ENCODE assay signal across 10 cellular contexts in genomic region chr2:135962401-135963138, GRCh38.
DNase-seq lines count a peak whose midpoint lies in the region; ATAC-seq, FAIRE-seq and TF ChIP-seq lines count a peak whose summit lies in the region.
"Had no signal": no experiment of that assay in that cellular context is flagged by ENCODE, and none has a peak within 500 bp of the region (broad histone marks: within the 10 kb centered on the region; RNA-seq: fewer than 3 reads in every experiment).

No MANE protein-coding gene starts in this region.

- FAIRE-seq in endometrium (lab: Jason Lieb, UNC), result peak; percentile 43

- H3K4me1 ChIP-seq in DND-41 (ENCODE audit: insufficient read depth, low read length), result peaks cover 32% of the 10 kb centered on the region
- peaks cover 20% of the 10 kb centered on the region for H3K4me1 ChIP-seq in MM.1S (ENCODE audit: low read length)

- peaks cover 5% of the 10 kb centered on the region; the same call in 1 of the 2 replicates for H4K20me1 ChIP-seq in DND-41 (ENCODE audit: insufficient read depth, low read length)
- H4K20me1 ChIP-seq in MM.1S (ENCODE audit: insufficient read depth, low read length), result no peaks in the 10 kb centered on the region; the same call in 1 of the 2 replicates

- H3K79me2 ChIP-seq in DND-41 (ENCODE audit: insufficient read depth, low read length) (peaks cover 94% of the 10 kb centered on the region), MM.1S (ENCODE audit: low read length) (peaks cover 26% of the 10 kb centered on the region; the same call in 1 of the 2 replicates)

- ATAC-seq in DND-41 (ENCODE audit: insufficient read depth, low read depth), result peak; percentile 46; the same call in 2 of the 3 replicates
- peak; percentile 55 for ATAC-seq in GM21526 (IDR thresholded peaks at IDR 0.05; ENCODE audit: low FRiP score, unreplicated experiment)
- no peak for ATAC-seq in HG02623 (IDR thresholded peaks at IDR 0.05; ENCODE audit: unreplicated experiment)
- ATAC-seq: left cardiac atrium had no signal

- peaks cover 12% of the 10 kb centered on the region; the same call in 1 of the 2 replicates for H3F3A ChIP-seq in MM.1S (ENCODE audit: insufficient read depth, low read length)

- DNase-seq in DND-41 (no peak), MM.1S (no peak), HuH-7.5 (ENCODE audit: low spot score) (no peak), SKM-1 (lab: John Stamatoyannopoulos, UW; ENCODE audit: unreplicated experiment) (no peak), GM20000 (ENCODE audit: low spot score) (no peak)
- DNase-seq: KBM-7, left cardiac atrium had no signal

- no peak overlapping the region for H3K9ac ChIP-seq in DND-41 (ENCODE audit: low read depth, low read length)
- H3K9ac ChIP-seq in MM.1S (ENCODE audit: low read length), result no peak overlapping the region

- H3K27me3 ChIP-seq in DND-41 (ENCODE audit: insufficient read depth, low read length, poor library complexity) (no peaks in the 10 kb centered on the region), MM.1S (replicated peaks; ENCODE audit: insufficient read depth, low read length) (no peaks in the 10 kb centered on the region)

- H3K4me2 ChIP-seq in DND-41 (ENCODE audit: insufficient read depth, low read length) (no peak overlapping the region), MM.1S (ENCODE audit: low read depth, low read length) (peak overlapping the region; percentile 23; the same call in 1 of the 2 replicates)

- no peak overlapping the region for H3K4me3 ChIP-seq in DND-41 (ENCODE audit: low read depth in 1 of 2, low read length in 2 of 2)
- H3K4me3 ChIP-seq in MM.1S (ENCODE audit: low read length), result no peak overlapping the region

- H3K9me2 ChIP-seq in MM.1S (replicated peaks; ENCODE audit: insufficient read depth, low read length), result no peaks in the 10 kb centered on the region

- H3K36me3 ChIP-seq in DND-41 (ENCODE audit: insufficient read depth, low read length) (peaks cover 63% of the 10 kb centered on the region), MM.1S (replicated peaks; ENCODE audit: insufficient read depth, low read length) (no peaks in the 10 kb centered on the region)

- TF ChIP-seq CTCF in DND-41 (IDR thresholded peaks at IDR 0.05; ENCODE audit: borderline replicate concordance, extremely low read depth, low read length, poor library complexity, severe bottlenecking) (no peak), MM.1S (IDR thresholded peaks at IDR 0.05; ENCODE audit: low read length) (no peak), GM20000 (IDR thresholded peaks at IDR 0.05; ENCODE audit: extremely low read depth, missing control alignments) (no peak)

- H3K27ac ChIP-seq in DND-41 (ENCODE audit: low read length), result peak overlapping the region; percentile 7; the same call in 1 of the 2 replicates
- H3K27ac ChIP-seq in MM.1S (ENCODE audit: low read length), result no peak overlapping the region

- H3K9me3 ChIP-seq in DND-41 (ENCODE audit: insufficient read depth, low read length, severe bottlenecking) (no peaks in the 10 kb centered on the region), MM.1S (replicated peaks; ENCODE audit: insufficient read depth, low read length) (no peaks in the 10 kb centered on the region)

- no peak overlapping the region for H2AFZ ChIP-seq in DND-41 (ENCODE audit: low read depth, low read length)
- no peak overlapping the region for H2AFZ ChIP-seq in MM.1S (ENCODE audit: low read length)
